ENCODE assay signal across 23 cellular contexts in the genomic region with DNA sequence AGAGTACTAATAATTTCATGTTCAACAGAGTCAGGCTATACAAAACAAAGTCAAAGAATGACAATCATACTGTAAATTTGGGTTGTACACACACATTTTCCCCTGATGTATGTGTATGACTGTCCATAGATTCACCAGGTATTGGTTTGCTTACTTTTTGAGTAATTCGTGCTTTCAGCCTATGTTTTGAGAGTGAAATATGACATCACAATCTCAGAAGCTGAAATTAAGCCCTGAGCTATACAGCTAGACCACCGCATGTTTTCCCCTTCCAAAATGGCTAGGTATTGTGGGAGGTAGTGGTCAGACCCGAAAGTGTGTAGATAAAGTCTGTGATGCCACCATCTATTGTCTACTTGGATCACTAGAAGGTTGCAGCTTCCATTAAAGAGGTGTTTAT.
A peak's percentile ranks its signal among the peaks of the same experiment; 100 is the strongest.
DNase-seq lines count a peak whose midpoint lies in the region; ATAC-seq and TF ChIP-seq lines count a peak whose summit lies in the region.
"Had no signal": no experiment of that assay in that cellular context is flagged by ENCODE, and none has a peak within 500 bp of the region (broad histone marks: within the 10 kb centered on the region; RNA-seq: fewer than 3 reads in every experiment).

No MANE protein-coding gene starts in this region.

- peak; percentile 58 for DNase-seq in GM10266 (ENCODE audit: extremely low spot score)
- DNase-seq in GM13977 (ENCODE audit: low spot score), result peak; percentile 71
- no peak for DNase-seq in H9
- no peak for DNase-seq in glomerular visceral epithelial cell (ENCODE audit: extremely low spot score)
- DNase-seq in NAMALWA (ENCODE audit: low spot score), result no peak
- DNase-seq: CD8-positive, alpha-beta memory T cell; dermis blood vessel endothelial cell; foreskin keratinocyte; kidney glomerular epithelial cell; naive thymus-derived CD8-positive, alpha-beta T cell; NCI-H1048; NCI-H2081; NCI-H510A treated with DMSO at 0.1 percent for 48 hours; pancreas; SHP77; T-cell had no signal

- no peak overlapping the region for H3K4ac ChIP-seq in H9 (ENCODE audit: low read depth, low read length)

- no peak overlapping the region for H2AFZ ChIP-seq in H9 (ENCODE audit: low read length)

- H2BK120ac ChIP-seq in H9 (ENCODE audit: low read depth, low read length, poor library complexity, severe bottlenecking), result no peak overlapping the region

- in situ Hi-C loops in GM13977 (cut with MboI; ENCODE audit: low pct_unique_long_range_greater_than_20kb, low sequenced_read_pairs, unreplicated experiment), result no loop called here

- no peaks in the 10 kb centered on the region for H3K23me2 ChIP-seq in H9 (ENCODE audit: insufficient read length, low read depth, low read length, poor library complexity, severe bottlenecking)

- H3K27ac ChIP-seq in H9 (ENCODE audit: insufficient read length, low read depth, low read length), result no peak overlapping the region
- H3K27ac ChIP-seq: foreskin keratinocyte, KMS-11, pancreas, suprapubic skin had no signal

- H4K5ac ChIP-seq in H9 (ENCODE audit: insufficient read length, low read depth, low read length), result no peak overlapping the region

- H4K91ac ChIP-seq in H9 (ENCODE audit: insufficient read length, low read depth, low read length), result no peak overlapping the region

- H3K4me1 ChIP-seq in H9 (ENCODE audit: insufficient read depth, low read length), result no peaks in the 10 kb centered on the region; the same call in 1 of the 2 replicates
- H3K4me1 ChIP-seq: foreskin keratinocyte, HAP-1, suprapubic skin had no signal

- H3K9me3 ChIP-seq in H9 (ENCODE audit: control insufficient read depth, low read depth, low read length), result no peaks in the 10 kb centered on the region
- H3K9me3 ChIP-seq: HAP-1, pancreas, suprapubic skin had no signal

- no peak overlapping the region for H3K23ac ChIP-seq in H9 (ENCODE audit: insufficient read length, low read depth, low read length)

- no peaks in the 10 kb centered on the region for H3K79me2 ChIP-seq in H9 (ENCODE audit: insufficient read depth, low read length)

- no peak overlapping the region for H4K8ac ChIP-seq in H9 (replicated peaks; ENCODE audit: insufficient read length, low read depth, low read length)

- peaks cover 3 to 19% (median 15%) of the 10 kb centered on the region in 3 experiments; a peak in 5 of 7 replicates for H3K36me3 Mint-ChIP-seq in H9 (ENCODE audit: insufficient read depth in 1 of 3, low read depth in 3 of 3)

- H3K4me2 ChIP-seq in H9 (ENCODE audit: insufficient read depth, insufficient read length, low read length), result no peak overlapping the region
- H3K4me2 ChIP-seq: KMS-11 had no signal

- no peak overlapping the region for H2BK20ac ChIP-seq in H9 (ENCODE audit: low read depth, low read length, poor library complexity, severe bottlenecking)

- H2BK12ac ChIP-seq in H9 (ENCODE audit: insufficient read length, low read depth, low read length), result no peak overlapping the region

- no peak overlapping the region for H3T11ph ChIP-seq in H9 (ENCODE audit: low read length)

- H3K18ac ChIP-seq in H9 (ENCODE audit: insufficient read length, low read depth, low read length), result no peak overlapping the region

- H3K27me3 ChIP-seq in H9 (ENCODE audit: insufficient read depth, low read length), result no peaks in the 10 kb centered on the region
- H3K27me3 ChIP-seq: foreskin keratinocyte, pancreas, suprapubic skin had no signal

- H3K9ac ChIP-seq in H9 (ENCODE audit: extremely low read depth, insufficient read length, low read length), result no peak overlapping the region
- H3K9ac ChIP-seq: KMS-11 had no signal

- H3K27ac Mint-ChIP-seq in H9, result no peak overlapping the region
- H3K27ac Mint-ChIP-seq: activated T-helper 2 cell treated with anti-CD3 and anti-CD28 coated beads, Interferon-gamma antibody, Interleukin-2, Interleukin-4, amounts not matched to agents 10 μg/mL and 5 μg/mL and 100 μg/mL, durations not matched to agents 14 hours and 24 hours and 36 hours; CD8-positive, alpha-beta memory T cell; naive thymus-derived CD8-positive, alpha-beta T cell; T-cell had no signal

- no peak for TF ChIP-seq CTCF in GM10266 (IDR thresholded peaks at IDR 0.05; ENCODE audit: control insufficient read depth, insufficient read depth, low read depth, missing control alignments)
- TF ChIP-seq CTCF in GM13977 (IDR thresholded peaks at IDR 0.05; ENCODE audit: extremely low read depth, insufficient read depth, missing control alignments), result no peak
- no peak for TF ChIP-seq CTCF in H9 (conservative IDR thresholded peaks at IDR 0.05)

- H3K79me1 ChIP-seq in H9 (ENCODE audit: insufficient read depth, low read depth, low read length, poor library complexity, severe bottlenecking), result no peaks in the 10 kb centered on the region

- no peak overlapping the region for H2AK5ac ChIP-seq in H9 (ENCODE audit: insufficient read length, low read length)

- H3K56ac ChIP-seq in H9 (ENCODE audit: insufficient read length, low read depth, low read length), result no peak overlapping the region

- H3K4me3 Mint-ChIP-seq in H9, result no peak overlapping the region
- H3K4me3 Mint-ChIP-seq: CD8-positive, alpha-beta memory T cell; naive thymus-derived CD8-positive, alpha-beta T cell; T-cell had no signal

- no peaks in the 10 kb centered on the region for H3K9me3 Mint-ChIP-seq in H9
- H3K9me3 Mint-ChIP-seq: activated T-helper 2 cell treated with anti-CD3 and anti-CD28 coated beads, Interferon-gamma antibody, Interleukin-2, Interleukin-4, amounts not matched to agents 10 μg/mL and 5 μg/mL and 100 μg/mL, durations not matched to agents 14 hours and 24 hours and 36 hours; CD8-positive, alpha-beta memory T cell; naive thymus-derived CD8-positive, alpha-beta T cell; T-cell had no signal

- no peaks in the 10 kb centered on the region for H3K4me1 Mint-ChIP-seq in H9
- H3K4me1 Mint-ChIP-seq: CD8-positive, alpha-beta memory T cell had no signal

- ATAC-seq in GM21717 (IDR thresholded peaks at IDR 0.05; ENCODE audit: unreplicated experiment) (peak; percentile 49), HG03442 (IDR thresholded peaks at IDR 0.05; ENCODE audit: unreplicated experiment) (peak; percentile 68), GM19328 (IDR thresholded peaks at IDR 0.05; ENCODE audit: unreplicated experiment) (no peak)
- ATAC-seq: foreskin keratinocyte; naive thymus-derived CD8-positive, alpha-beta T cell; pancreas; T-cell had no signal

- no peak overlapping the region for H2BK5ac ChIP-seq in H9 (ENCODE audit: insufficient read length, low read length)

- H4K20me1 ChIP-seq in H9 (ENCODE audit: control insufficient read depth, insufficient read depth, insufficient read length), result no peaks in the 10 kb centered on the region

- WGBS in H9 (ENCODE audit: extremely low coverage, insufficient read length, low lambda C conversion rate), result no CpG with 5 or more reads among the region's 3 CpGs

- H3K14ac ChIP-seq in H9 (ENCODE audit: insufficient read depth, low read length), result no peak overlapping the region

- H2BK15ac ChIP-seq in H9 (ENCODE audit: low read depth, low read length), result no peak overlapping the region

- no peaks in the 10 kb centered on the region for H3K27me3 Mint-ChIP-seq in H9 (ENCODE audit: low read depth)
- H3K27me3 Mint-ChIP-seq: naive thymus-derived CD8-positive, alpha-beta T cell; T-cell had no signal

Comparison
In these comparisons a context has a peak if more than half of its experiments do, and no peak if none do; other contexts are left out.
1. DNase-seq: peak in GM10266 (single experiment) and GM13977 (single experiment); none in H9 (single experiment), glomerular visceral epithelial cell (single experiment) and NAMALWA (single experiment).